Comparison of ENCODE assay signal across 12 cellular contexts in the genomic region with DNA sequence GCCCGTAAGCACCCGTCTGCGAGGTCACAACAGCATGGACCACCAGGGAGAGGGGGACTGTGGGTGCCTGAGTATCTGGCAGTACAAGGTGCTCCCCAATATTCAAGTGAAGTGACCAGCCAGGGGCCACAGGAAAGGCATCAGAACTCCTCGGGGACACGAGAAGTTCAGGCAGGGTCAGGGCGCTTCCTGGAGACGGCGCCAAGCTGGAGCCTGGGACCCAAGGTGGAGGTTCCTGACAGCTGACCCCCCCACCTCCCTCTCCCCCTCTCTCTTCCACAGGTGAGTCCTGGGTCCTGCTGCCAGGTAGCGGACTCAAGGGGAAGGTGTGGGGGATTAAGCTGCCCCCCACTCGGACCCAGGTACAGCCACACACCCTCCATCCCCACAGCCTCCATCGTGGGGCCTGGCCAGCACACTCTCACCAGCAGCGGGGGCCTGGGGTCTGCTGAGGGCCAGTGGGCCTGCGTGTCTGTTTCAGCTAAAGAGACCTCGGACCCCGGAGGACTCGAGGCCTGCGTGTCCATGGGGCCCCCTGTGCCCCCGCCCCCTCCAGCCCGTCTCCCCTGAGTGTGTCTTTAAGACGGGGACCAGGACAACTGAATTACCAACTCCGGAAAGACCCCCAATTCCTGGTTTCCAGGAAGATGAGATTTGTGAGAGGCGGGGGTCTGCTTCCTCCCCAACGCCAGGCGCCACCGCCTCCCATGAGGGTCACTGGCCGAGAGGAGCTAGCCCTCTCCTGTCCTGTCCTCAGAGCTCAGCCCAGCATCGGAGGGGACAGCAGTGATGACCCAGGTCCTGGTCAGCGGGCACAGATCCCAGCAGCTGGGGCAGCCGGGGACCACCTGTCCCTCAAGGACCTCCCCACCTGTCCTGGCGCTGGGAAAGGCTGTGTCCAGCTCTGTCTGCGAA. TPM values are rescaled to one million over a fixed set of nuclear protein-coding genes. Genes with fewer than 3 reads are reported as not detected.
DNase-seq lines count a peak whose midpoint lies in the region; ATAC-seq lines count a peak whose summit lies in the region.
"Had no signal": no experiment of that assay in that cellular context is flagged by ENCODE, and none has a peak within 500 bp of the region (broad histone marks: within the 10 kb centered on the region; RNA-seq: fewer than 3 reads in every experiment).

No MANE protein-coding gene starts in this region.

- H3K36me3 ChIP-seq in Karpas-422 (ENCODE audit: insufficient read depth, low read length) = no peaks in the 10 kb centered on the region

- ATAC-seq in left ventricle myocardium superior = no peak
- ATAC-seq in stimulated activated naive B cell treated with anti-CD40 and anti-IgM and Interleukin-4, amounts not matched to agents 10 μg/mL and 1 μg/mL and 100 μg/mL, for 72 hours (replicated peaks) = no peak
- ATAC-seq: A549 had no signal

- no peak overlapping the region for H2AFZ ChIP-seq in Karpas-422 (ENCODE audit: low read length)

- H3K4me3 ChIP-seq in Karpas-422 (ENCODE audit: low read length) = no peak overlapping the region

- H3K27ac ChIP-seq in Karpas-422 (ENCODE audit: low read length) = no peak overlapping the region

- H3K9me2 ChIP-seq in Karpas-422 (replicated peaks; ENCODE audit: insufficient read depth, low read length) = no peaks in the 10 kb centered on the region

- no peaks in the 10 kb centered on the region for H3K27me3 Mint-ChIP-seq in activated CD4-positive, alpha-beta T cell treated with anti-CD3 and anti-CD28 coated beads, Interleukin-2, amount 10 ng/mL, durations not matched to agents 24 days and 14 days
- H3K27me3 Mint-ChIP-seq in stimulated activated naive B cell treated with anti-CD40 and anti-IgM and Interleukin-4, amounts not matched to agents 10 μg/mL and 1 μg/mL and 100 μg/mL, for 72 hours = no peaks in the 10 kb centered on the region

- no peaks in the 10 kb centered on the region for H3K9me3 Mint-ChIP-seq in activated CD4-positive, alpha-beta T cell treated with anti-CD3 and anti-CD28 coated beads, Interleukin-2, amount 10 ng/mL, durations not matched to agents 24 days and 14 days
- peaks cover under 1 to 2% of the 10 kb centered on the region in 2 donors for H3K9me3 Mint-ChIP-seq in stimulated activated naive B cell treated with anti-CD40 and anti-IgM and Interleukin-4, amounts not matched to agents 10 μg/mL and 1 μg/mL and 100 μg/mL, for 72 hours

- H4K20me1 ChIP-seq in Karpas-422 (ENCODE audit: insufficient read depth, low read depth, low read length) = 0 out of 2 replicates have a peak, but pooled peaks cover 3% of the 10 kb centered on the region

- H3K9me3 ChIP-seq in Karpas-422 (ENCODE audit: low read length) = no peaks in the 10 kb centered on the region
- H3K9me3 ChIP-seq: A549 had no signal

- peak overlapping the region; percentile 88 for H3K27ac Mint-ChIP-seq in activated CD4-positive, alpha-beta T cell treated with anti-CD3 and anti-CD28 coated beads, Interleukin-2, amount 10 ng/mL, durations not matched to agents 24 days and 14 days
- H3K27ac Mint-ChIP-seq in stimulated activated naive B cell treated with anti-CD40 and anti-IgM and Interleukin-4, amounts not matched to agents 10 μg/mL and 1 μg/mL and 100 μg/mL, for 72 hours = peak overlapping the region; percentile 88

- peaks cover 17% of the 10 kb centered on the region for H3K36me3 Mint-ChIP-seq in activated CD4-positive, alpha-beta T cell treated with anti-CD3 and anti-CD28 coated beads, Interleukin-2, amount 10 ng/mL, durations not matched to agents 24 days and 14 days (ENCODE audit: low read depth)
- H3K36me3 Mint-ChIP-seq in stimulated activated naive B cell treated with anti-CD40 and anti-IgM and Interleukin-4, amounts not matched to agents 10 μg/mL and 1 μg/mL and 100 μg/mL, for 72 hours = peaks cover 13 to 14% of the 10 kb centered on the region in 2 donors

- H3K4me1 ChIP-seq in Karpas-422 (ENCODE audit: low read length) = no peaks in the 10 kb centered on the region; the same call in 1 of the 2 replicates
- H3K4me1 ChIP-seq: A549 had no signal

- DNase-seq in activated CD4-positive, alpha-beta T cell treated with anti-CD3 and anti-CD28 coated beads, Interleukin-2, amount 10 ng/mL, durations not matched to agents 24 days and 14 days = no peak
- DNase-seq in activated CD4-positive, alpha-beta T cell treated with anti-CD3 and anti-CD28 coated beads, Interleukin-2, amount 50 U/mL, for 4 hours = no peak
- peak; percentile 1 for DNase-seq in activated CD4-positive, alpha-beta T cell treated with anti-CD3 and anti-CD28 coated beads, Interleukin-2, amount 50 U/mL, for 1 hour
- DNase-seq in left ventricle myocardium superior (peak; percentile 22), Karpas-422 (no peak), dermis blood vessel endothelial cell (no peak), NCI-H146 (lab: John Stamatoyannopoulos, UW) (no peak)
- DNase-seq in stimulated activated naive B cell treated with anti-CD40 and anti-IgM and Interleukin-4, amounts not matched to agents 10 μg/mL and 1 μg/mL and 100 μg/mL, for 72 hours = no peak

- no peaks in the 10 kb centered on the region for H3K27me3 ChIP-seq in Karpas-422 (ENCODE audit: low read length)

- no peaks in the 10 kb centered on the region for H3K79me2 ChIP-seq in Karpas-422 (ENCODE audit: low read length)

- peaks cover 9% of the 10 kb centered on the region for H3K4me1 Mint-ChIP-seq in activated CD4-positive, alpha-beta T cell treated with anti-CD3 and anti-CD28 coated beads, Interleukin-2, amount 10 ng/mL, durations not matched to agents 24 days and 14 days
- peaks cover 23 to 47% of the 10 kb centered on the region in 2 donors for H3K4me1 Mint-ChIP-seq in stimulated activated naive B cell treated with anti-CD40 and anti-IgM and Interleukin-4, amounts not matched to agents 10 μg/mL and 1 μg/mL and 100 μg/mL, for 72 hours

- H3K4me2 ChIP-seq in Karpas-422 (ENCODE audit: low read depth, low read length, poor library complexity, severe bottlenecking) = no peak overlapping the region

- peak overlapping the region; percentile 69 for H3K4me3 Mint-ChIP-seq in activated CD4-positive, alpha-beta T cell treated with anti-CD3 and anti-CD28 coated beads, Interleukin-2, amount 10 ng/mL, durations not matched to agents 24 days and 14 days
- peak overlapping the region; percentile 70 to 77 for H3K4me3 Mint-ChIP-seq in stimulated activated naive B cell treated with anti-CD40 and anti-IgM and Interleukin-4, amounts not matched to agents 10 μg/mL and 1 μg/mL and 100 μg/mL, for 72 hours

- intact Hi-C loops in activated CD4-positive, alpha-beta T cell treated with anti-CD3 and anti-CD28 coated beads, Interleukin-2, amount 10 ng/mL, durations not matched to agents 24 days and 14 days (cut with micrococcal nuclease) = loop anchor here (5.0 to 10.0 kb wide), 2 partner anchors 72 to 165 kb away; a partner anchor contains a TSS
- intact Hi-C loops in left ventricle myocardium superior (cut with micrococcal nuclease) = no loop called here

- H3K9ac ChIP-seq in Karpas-422 (ENCODE audit: low read length) = no peak overlapping the region

RNA-seq across cellular contexts. Expression of a gene that starts 6.2 kb away (rescaled TPM):
- 250 and 254 TPM in 2 replicates for total RNA-seq in activated CD4-positive, alpha-beta T cell treated with anti-CD3 and anti-CD28 coated beads, Interleukin-2, amount 10 ng/mL, durations not matched to agents 24 days and 14 days
- total RNA-seq in left ventricle myocardium superior = 0.32 TPM
- 0.30 and 0.90 TPM in 2 replicates for total RNA-seq in Karpas-422 (2014; rRNA removed; shearing (Covaris generic); ENCODE audit: low replicate concordance)
- 1.0 TPM in 1 of 2 replicates, not detected in the other for total RNA-seq in dermis blood vessel endothelial cell
- total RNA-seq: LHCN-M2, NCI-H460 had no signal

RNA-seq across cellular contexts. Expression of a gene that starts 13.7 kb away (rescaled TPM):
- 692 and 702 TPM in 2 replicates for total RNA-seq in activated CD4-positive, alpha-beta T cell treated with anti-CD3 and anti-CD28 coated beads, Interleukin-2, amount 10 ng/mL, durations not matched to agents 24 days and 14 days
- total RNA-seq in left ventricle myocardium superior = 2.3 TPM
- total RNA-seq in Karpas-422 (2014; rRNA removed; shearing (Covaris generic); ENCODE audit: low replicate concordance) = not detected in 2 replicates
- 1.8 and 4.8 TPM in 2 replicates for total RNA-seq in dermis blood vessel endothelial cell
- total RNA-seq: NCI-H460 had no signal

RNA-seq across cellular contexts. Expression of a gene that starts 26.5 kb away (rescaled TPM):
- total RNA-seq in activated CD4-positive, alpha-beta T cell treated with anti-CD3 and anti-CD28 coated beads, Interleukin-2, amount 10 ng/mL, durations not matched to agents 24 days and 14 days = not detected in 2 replicates
- not detected for total RNA-seq in left ventricle myocardium superior
- 0.18 TPM in 1 of 2 replicates, not detected in the other for total RNA-seq in Karpas-422 (2014; rRNA removed; shearing (Covaris generic); ENCODE audit: low replicate concordance)
- total RNA-seq in dermis blood vessel endothelial cell = not detected in 2 replicates
- total RNA-seq: epithelial cell of proximal tubule, LHCN-M2, NCI-H460 had no signal

RNA-seq across cellular contexts. Expression of a gene that starts 31.6 kb away (rescaled TPM):
- total RNA-seq in activated CD4-positive, alpha-beta T cell treated with anti-CD3 and anti-CD28 coated beads, Interleukin-2, amount 10 ng/mL, durations not matched to agents 24 days and 14 days = 175 and 194 TPM in 2 replicates
- total RNA-seq in left ventricle myocardium superior (117 TPM), dermis blood vessel endothelial cell (122 and 160 TPM in 2 replicates)
- 25.6 and 42.0 TPM in 2 replicates for total RNA-seq in Karpas-422 (2014; rRNA removed; shearing (Covaris generic); ENCODE audit: low replicate concordance)

RNA-seq across cellular contexts. Expression of a gene that starts 31.8 kb away (rescaled TPM):
- total RNA-seq in activated CD4-positive, alpha-beta T cell treated with anti-CD3 and anti-CD28 coated beads, Interleukin-2, amount 10 ng/mL, durations not matched to agents 24 days and 14 days = 42.5 and 43.2 TPM in 2 replicates
- total RNA-seq in left ventricle myocardium superior (7.5 TPM), dermis blood vessel endothelial cell (36.1 and 46.6 TPM in 2 replicates)
- total RNA-seq in Karpas-422 (2014; rRNA removed; shearing (Covaris generic); ENCODE audit: low replicate concordance) = 8.6 and 17.7 TPM in 2 replicates

Comparison
In these comparisons a context has a peak if more than half of its experiments do, and no peak if none do; other contexts are left out.
1. DNase-seq: peak in activated CD4-positive, alpha-beta T cell treated with anti-CD3 and anti-CD28 coated beads, Interleukin-2, amount 50 U/mL, for 1 hour (single experiment) and left ventricle myocardium superior (single experiment); none in activated CD4-positive, alpha-beta T cell treated with anti-CD3 and anti-CD28 coated beads, Interleukin-2, amount 10 ng/mL, durations not matched to agents 24 days and 14 days (single experiment), activated CD4-positive, alpha-beta T cell treated with anti-CD3 and anti-CD28 coated beads, Interleukin-2, amount 50 U/mL, for 4 hours (0 of 2), stimulated activated naive B cell treated with anti-CD40 and anti-IgM and Interleukin-4, amounts not matched to agents 10 μg/mL and 1 μg/mL and 100 μg/mL, for 72 hours (single experiment), Karpas-422 (single experiment), dermis blood vessel endothelial cell (single experiment) and NCI-H146 (single experiment).
2. RNA of a gene that starts 6.2 kb away (total RNA-seq): 250 to 254 TPM in activated CD4-positive, alpha-beta T cell treated with anti-CD3 and anti-CD28 coated beads, Interleukin-2, amount 10 ng/mL, durations not matched to agents 24 days and 14 days; 1.0 TPM in dermis blood vessel endothelial cell, 0.32 TPM in left ventricle myocardium superior (single experiment) and 0.30 to 0.90 TPM in Karpas-422; every median in the first group is over 100 times any median in the second.
3. RNA of a gene that starts 13.7 kb away (total RNA-seq): 692 to 702 TPM in activated CD4-positive, alpha-beta T cell treated with anti-CD3 and anti-CD28 coated beads, Interleukin-2, amount 10 ng/mL, durations not matched to agents 24 days and 14 days; 1.8 to 4.8 TPM in dermis blood vessel endothelial cell, 2.3 TPM in left ventricle myocardium superior (single experiment) and not detected in Karpas-422; every median in the first group is over 100 times any median in the second.